7 cellular contexts compared by ENCODE assay signal in genomic region chrX:101658661-101659477, GRCh38. TPM values are rescaled to one million over a fixed set of nuclear protein-coding genes. Genes with fewer than 3 reads are reported as not detected.
A peak's percentile ranks its signal among the peaks of the same experiment; 100 is the strongest.
DNase-seq lines count a peak whose midpoint lies in the region; ATAC-seq, FAIRE-seq and TF ChIP-seq lines count a peak whose summit lies in the region.

No MANE protein-coding gene starts in this region.

- FAIRE-seq in GM19239 (lab: Jason Lieb, UNC) = peak; percentile 94

- TF ChIP-seq CTCF in heart right ventricle (IDR thresholded peaks at IDR 0.05) = no peak

- peaks cover 18% of the 10 kb centered on the region for H3K36me3 ChIP-seq in SJCRH30
- H3K36me3 ChIP-seq in heart right ventricle = peaks cover 0 to 20% (median 0%) of the 10 kb centered on the region in 9 donors

- WGBS in heart right ventricle, 2 donors = 0 to 1% methylated on average over 30 to 37 of the region's 37 CpGs

- intact Hi-C loops in heart right ventricle (cut with DNase I) = loop anchor here in 1 of 10 donors (5.0 kb wide), 1 partner anchor 138 kb away; no protein-coding TSS in a partner anchor
- intact Hi-C loops in posterior cingulate gyrus (cut with DNase I) = no loop called here

- peak overlapping the region; percentile 78 for H3K4me3 ChIP-seq in SJCRH30
- peak overlapping the region; percentile 18 to 70 (median 64) for H3K4me3 ChIP-seq in heart right ventricle

- H3K4me1 ChIP-seq in SJCRH30 = peaks cover 14% of the 10 kb centered on the region
- H3K4me1 ChIP-seq in heart right ventricle = peaks cover 0 to 11% (median 0%) of the 10 kb centered on the region in 9 donors

- H3K9me3 ChIP-seq in SJCRH30 (replicated peaks) = no peaks in the 10 kb centered on the region
- no peaks in the 10 kb centered on the region for H3K9me3 ChIP-seq in heart right ventricle

- H3K27me3 ChIP-seq in SJCRH30 (no peaks in the 10 kb centered on the region), heart right ventricle (peaks cover 0 to 27% (median 0%) of the 10 kb centered on the region in 7 donors)

- DNase-seq in GM19239 (ENCODE audit: insufficient read length, low spot score) = peak; percentile 28
- DNase-seq in SJCRH30 = peak; percentile 71
- DNase-seq in activated naive CD8-positive, alpha-beta T cell treated with anti-CD3 and anti-CD28 coated beads, Interleukin-2, amount 50 U/mL, for 16 hours (ENCODE audit: low read depth, low spot score) = peak; percentile 18
- peak; percentile 71 to 79 for DNase-seq in heart right ventricle
- peak; percentile 62 to 95 (median 68) for DNase-seq in posterior cingulate gyrus
- peak; percentile 79 for DNase-seq in ureter (ENCODE audit: low spot score)

- ATAC-seq in HG03520 (IDR thresholded peaks at IDR 0.05; ENCODE audit: unreplicated experiment) (peak; percentile 60), heart right ventricle (peak; percentile 81 to 96 (median 94))

- H3K27ac ChIP-seq in SJCRH30 = peak overlapping the region; percentile 92
- H3K27ac ChIP-seq in heart right ventricle = peak overlapping the region in 8 of 10 donors; percentile 52 to 78 (median 66)

RNA-seq across cellular contexts. Expression of gene ARMCX2, which starts 0.8 kb away (rescaled TPM):
- 164 and 172 TPM in 2 replicates for total RNA-seq in SJCRH30 (2014; rRNA removed; shearing (Covaris generic))
- total RNA-seq in heart right ventricle (10 to 100 TPM; 21.9 to 52.6 (median 37.8) TPM), ureter (57.8 TPM)
- polyA plus RNA-seq in heart right ventricle = 10 to 100 TPM; 12.4 to 19.1 TPM

RNA-seq across cellular contexts. Expression of gene ARMCX3, which starts 35.9 kb away (rescaled TPM):
- total RNA-seq in SJCRH30 (2014; rRNA removed; shearing (Covaris generic)) = 54.7 and 58.3 TPM in 2 replicates
- total RNA-seq in heart right ventricle (10 to 100 TPM; 54.6 to 81.2 (median 62.7) TPM), ureter (53.3 TPM)
- polyA plus RNA-seq in heart right ventricle = 10 to 100 TPM; 32.6 to 33.2 TPM

RNA-seq across cellular contexts. Expression of gene ARMCX6, which starts 41.1 kb away (rescaled TPM):
- 45.4 and 48.2 TPM in 2 replicates for total RNA-seq in SJCRH30 (2014; rRNA removed; shearing (Covaris generic))
- total RNA-seq in heart right ventricle (10 to 100 TPM; 16.8 to 43.1 (median 35.1) TPM), ureter (57.4 TPM)
- 10 to 100 TPM; 11.1 to 29.0 TPM for polyA plus RNA-seq in heart right ventricle

Comparison
In these comparisons a context has a peak if more than half of its experiments do, and no peak if none do; other contexts are left out.
1. Peak in every context shown above with its lines: DNase-seq, ATAC-seq, H3K4me3 ChIP-seq and H3K27ac ChIP-seq.
2. DNase-seq: peak in every context shown above with its lines; median percentile 79 in ureter; 75 in heart right ventricle; 71 in SJCRH30; 68 in posterior cingulate gyrus; 28 in GM19239; 18 in activated naive CD8-positive, alpha-beta T cell treated with anti-CD3 and anti-CD28 coated beads, Interleukin-2, amount 50 U/mL, for 16 hours.